1 cellular context compared by ENCODE assay signal in genomic region chr17:39960406-39961053, GRCh38.
TF ChIP-seq lines count a peak whose summit lies in the region.

No MANE protein-coding gene starts in this region.

TF ChIP-seq in IMR-90, 13 proteins besides CTCF, POLR2A, EP300 and RAD21:
- TF ChIP-seq CEBPB (IDR thresholded peaks at IDR 0.05; ENCODE audit: low read depth, low read length) = no peak
- TF ChIP-seq CHD1 (IDR thresholded peaks at IDR 0.05; ENCODE audit: low read depth, low read length) = no peak
- TF ChIP-seq BHLHE40 (IDR thresholded peaks at IDR 0.05; ENCODE audit: low read depth, low read length) = no peak
- no peak for TF ChIP-seq SMC3 (IDR thresholded peaks at IDR 0.05; ENCODE audit: low read depth, low read length)
- TF ChIP-seq MAFK (IDR thresholded peaks at IDR 0.05; ENCODE audit: low read depth, low read length) = no peak
- TF ChIP-seq NFE2L2 (IDR thresholded peaks at IDR 0.05; ENCODE audit: low read depth, low read length) = no peak
- no peak for TF ChIP-seq MAZ (IDR thresholded peaks at IDR 0.05; ENCODE audit: borderline replicate concordance, low read depth, low read length)
- no peak for TF ChIP-seq RFX5 (IDR thresholded peaks at IDR 0.05; ENCODE audit: low read depth, low read length)
- TF ChIP-seq, protein P1, sequence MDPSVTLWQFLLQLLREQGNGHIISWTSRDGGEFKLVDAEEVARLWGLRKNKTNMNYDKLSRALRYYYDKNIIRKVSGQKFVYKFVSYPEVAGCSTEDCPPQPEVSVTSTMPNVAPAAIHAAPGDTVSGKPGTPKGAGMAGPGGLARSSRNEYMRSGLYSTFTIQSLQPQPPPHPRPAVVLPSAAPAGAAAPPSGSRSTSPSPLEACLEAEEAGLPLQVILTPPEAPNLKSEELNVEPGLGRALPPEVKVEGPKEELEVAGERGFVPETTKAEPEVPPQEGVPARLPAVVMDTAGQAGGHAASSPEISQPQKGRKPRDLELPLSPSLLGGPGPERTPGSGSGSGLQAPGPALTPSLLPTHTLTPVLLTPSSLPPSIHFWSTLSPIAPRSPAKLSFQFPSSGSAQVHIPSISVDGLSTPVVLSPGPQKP (IDR thresholded peaks at IDR 0.05; ENCODE audit: borderline replicate concordance, low read depth, low read length) = no peak
- TF ChIP-seq RCOR1 (IDR thresholded peaks at IDR 0.05; ENCODE audit: insufficient replicate concordance, low read length) = no peak
- TF ChIP-seq MXI1 (IDR thresholded peaks at IDR 0.05; ENCODE audit: borderline replicate concordance, low read depth, low read length) = no peak
- no peak for TF ChIP-seq USF2 (IDR thresholded peaks at IDR 0.05; ENCODE audit: low read depth, low read length)
- TF ChIP-seq FOS (IDR thresholded peaks at IDR 0.05; ENCODE audit: low read depth, low read length) = no peak
